In genomic region chr5:23208959-23209431, GRCh38 we compare ENCODE assay signal across 8 cellular contexts.
DNase-seq lines count a peak whose midpoint lies in the region; ATAC-seq and TF ChIP-seq lines count a peak whose summit lies in the region.

No MANE protein-coding gene starts in this region.

- no peak overlapping the region for H3K4me3 ChIP-seq in cardiac fibroblast (replicated peaks in 1 of 2; ENCODE audit: low read depth in 2 of 2, low read length in 2 of 2)

- intact Hi-C loops in activated T-helper 2 cell treated with anti-CD3 and anti-CD28 coated beads, Interferon-gamma antibody, Interleukin-2, Interleukin-4, amounts not matched to agents 10 μg/mL and 5 μg/mL and 100 μg/mL, durations not matched to agents 14 hours and 24 hours and 36 hours (cut with micrococcal nuclease): no loop called here

- H3K4me1 Mint-ChIP-seq in nephron: no peaks in the 10 kb centered on the region
- no peaks in the 10 kb centered on the region for H3K4me1 Mint-ChIP-seq in activated T-helper 2 cell treated with anti-CD3 and anti-CD28 coated beads, Interferon-gamma antibody, Interleukin-2, Interleukin-4, amounts not matched to agents 10 μg/mL and 5 μg/mL and 100 μg/mL, durations not matched to agents 14 hours and 24 hours and 36 hours (ENCODE audit: low read depth)

- H3K36me3 Mint-ChIP-seq in nephron (ENCODE audit: low read depth): no peaks in the 10 kb centered on the region
- no peaks in the 10 kb centered on the region for H3K36me3 Mint-ChIP-seq in activated T-helper 2 cell treated with anti-CD3 and anti-CD28 coated beads, Interferon-gamma antibody, Interleukin-2, Interleukin-4, amounts not matched to agents 10 μg/mL and 5 μg/mL and 100 μg/mL, durations not matched to agents 14 hours and 24 hours and 36 hours (ENCODE audit: low read depth)

- H3K27ac Mint-ChIP-seq in nephron: no peak overlapping the region
- H3K27ac Mint-ChIP-seq in activated T-helper 2 cell treated with anti-CD3 and anti-CD28 coated beads, Interferon-gamma antibody, Interleukin-2, Interleukin-4, amounts not matched to agents 10 μg/mL and 5 μg/mL and 100 μg/mL, durations not matched to agents 14 hours and 24 hours and 36 hours: no peak overlapping the region

- H3K4me3 Mint-ChIP-seq in nephron: no peak overlapping the region
- H3K4me3 Mint-ChIP-seq in activated T-helper 2 cell treated with anti-CD3 and anti-CD28 coated beads, Interferon-gamma antibody, Interleukin-2, Interleukin-4, amounts not matched to agents 10 μg/mL and 5 μg/mL and 100 μg/mL, durations not matched to agents 14 hours and 24 hours and 36 hours (ENCODE audit: low read depth): no peak overlapping the region

- DNase-seq in ELF-1 (ENCODE audit: low read depth, low spot score): peak; percentile 80
- peak; percentile 22 for DNase-seq in HuH-7 (ENCODE audit: low spot score)
- DNase-seq in NOMO-1 treated with dmso at 0.1 percent for 144 hours (lab: John Stamatoyannopoulos, UW; ENCODE audit: unreplicated experiment): peak; percentile 66
- peak; percentile 61 to 67 for DNase-seq in cardiac fibroblast (ENCODE audit: low read depth in 2 of 2)
- no peak for DNase-seq in activated T-helper 2 cell treated with anti-CD3 and anti-CD28 coated beads, Interferon-gamma antibody, Interleukin-2, Interleukin-4, amounts not matched to agents 10 μg/mL and 5 μg/mL and 100 μg/mL, durations not matched to agents 14 hours and 24 hours and 36 hours (ENCODE audit: low spot score)
- DNase-seq in stimulated activated CD4-positive, alpha-beta T cell treated with anti-CD3 and anti-CD28 coated beads, Interleukin-4, amount 100 ng/mL, for 24 hours: no peak

- H3K9me3 Mint-ChIP-seq in nephron: no peaks in the 10 kb centered on the region
- H3K9me3 Mint-ChIP-seq in activated T-helper 2 cell treated with anti-CD3 and anti-CD28 coated beads, Interferon-gamma antibody, Interleukin-2, Interleukin-4, amounts not matched to agents 10 μg/mL and 5 μg/mL and 100 μg/mL, durations not matched to agents 14 hours and 24 hours and 36 hours: peaks cover 31% of the 10 kb centered on the region

- TF ChIP-seq CTCF in cardiac fibroblast (IDR thresholded peaks at IDR 0.05; ENCODE audit: low read depth, low read length): peak; percentile 63
- TF ChIP-seq CTCF in nephron (IDR thresholded peaks at IDR 0.05; ENCODE audit: unreplicated experiment in 3 of 3): peak; percentile 60 to 71 (median 64)

- peak; percentile 82 for ATAC-seq in GM21423 (IDR thresholded peaks at IDR 0.05; ENCODE audit: unreplicated experiment)

- no peaks in the 10 kb centered on the region for H3K27me3 Mint-ChIP-seq in nephron (ENCODE audit: low read depth)
- no peaks in the 10 kb centered on the region for H3K27me3 Mint-ChIP-seq in activated T-helper 2 cell treated with anti-CD3 and anti-CD28 coated beads, Interferon-gamma antibody, Interleukin-2, Interleukin-4, amounts not matched to agents 10 μg/mL and 5 μg/mL and 100 μg/mL, durations not matched to agents 14 hours and 24 hours and 36 hours (ENCODE audit: low read depth)

Comparison
In these comparisons a context has a peak if more than half of its experiments do, and no peak if none do; other contexts are left out.
1. DNase-seq: peak in ELF-1 (single experiment), HuH-7 (single experiment), NOMO-1 treated with dmso at 0.1 percent for 144 hours (single experiment) and cardiac fibroblast (2 of 2); none in activated T-helper 2 cell treated with anti-CD3 and anti-CD28 coated beads, Interferon-gamma antibody, Interleukin-2, Interleukin-4, amounts not matched to agents 10 μg/mL and 5 μg/mL and 100 μg/mL, durations not matched to agents 14 hours and 24 hours and 36 hours (single experiment) and stimulated activated CD4-positive, alpha-beta T cell treated with anti-CD3 and anti-CD28 coated beads, Interleukin-4, amount 100 ng/mL, for 24 hours (single experiment).